ENCODE assay signal across 10 cellular contexts in genomic region chr2:9799011-9799596, GRCh38. TPM values are rescaled to one million over a fixed set of nuclear protein-coding genes. Genes with fewer than 3 reads are reported as not detected.
DNase-seq lines count a peak whose midpoint lies in the region; ATAC-seq, FAIRE-seq and TF ChIP-seq lines count a peak whose summit lies in the region.
"Had no signal": no experiment of that assay in that cellular context is flagged by ENCODE, and none has a peak within 500 bp of the region (broad histone marks: within the 10 kb centered on the region; RNA-seq: fewer than 3 reads in every experiment).

No MANE protein-coding gene starts in this region.

- peak overlapping the region; percentile 68 for H2AFZ ChIP-seq in HepG2 (ENCODE audit: low read length)

- peak overlapping the region in 6 of 8 donors; percentile 73 to 98 (median 94) for H3K27ac Mint-ChIP-seq in CD8-positive, alpha-beta memory T cell

- WGBS in HepG2 (ENCODE audit: low lambda C conversion rate), result 5% methylated on average over 11 of the region's 11 CpGs

- FAIRE-seq in HepG2 (lab: Jason Lieb, UNC), result peak; percentile 68

- peaks cover 0 to 1% of the 10 kb centered on the region in 2 donors for H3K27me3 Mint-ChIP-seq in CD8-positive, alpha-beta memory T cell

- no peak for TF ChIP-seq EP300 in HepG2 (IDR thresholded peaks at IDR 0.05; ENCODE audit: low read depth in 2 of 2, low read length in 2 of 2)
- 0 out of 2 replicates have a peak, but pooled peaks have one; percentile 17 for TF ChIP-seq EP300 in HepG2 (CRISPR knock-in tag; IDR thresholded peaks at IDR 0.05; ENCODE audit: borderline replicate concordance)

- DNase-seq in CD8-positive, alpha-beta memory T cell, result no peak
- DNase-seq in Panc1 (ENCODE audit: low read depth, low spot score) (no peak), HepG2 (ENCODE audit: low spot score) (peak; percentile 54), NCI-H226 (no peak), NCI-H2196 (lab: John Stamatoyannopoulos, UW; ENCODE audit: unreplicated experiment) (no peak), AML-193 (lab: John Stamatoyannopoulos, UW) (no peak)

- H3K36me3 ChIP-seq in CD8-positive, alpha-beta memory T cell (ENCODE audit: insufficient read depth, low read length), result no peaks in the 10 kb centered on the region
- H3K36me3 ChIP-seq in Panc1 (ENCODE audit: control insufficient read depth, insufficient read depth, low read length) (no peaks in the 10 kb centered on the region), HepG2 (replicated peaks in 1 of 2; ENCODE audit: control insufficient read depth in 1 of 2, insufficient read depth in 2 of 2, low read length in 2 of 2) (no peaks in the 10 kb centered on the region)
- H3K36me3 ChIP-seq: cardiac muscle cell, vagina had no signal

- TF ChIP-seq CTCF in Panc1 (IDR thresholded peaks at IDR 0.05), result no peak
- TF ChIP-seq CTCF in HepG2 (CRISPR knock-in tag; IDR thresholded peaks at IDR 0.05), result no peak

- no peak for TF ChIP-seq RAD21 in HepG2 (CRISPR knock-in tag; IDR thresholded peaks at IDR 0.05)

- H4K20me1 ChIP-seq in HepG2 (ENCODE audit: insufficient read depth, low read length), result no peaks in the 10 kb centered on the region

- no peaks in the 10 kb centered on the region for H3K9me3 ChIP-seq in CD8-positive, alpha-beta memory T cell (ENCODE audit: low read length)
- H3K9me3 ChIP-seq in Panc1 (ENCODE audit: control insufficient read depth, insufficient read depth, low read depth, low read length) (no peaks in the 10 kb centered on the region), HepG2 (ENCODE audit: low read length) (no peaks in the 10 kb centered on the region)
- H3K9me3 ChIP-seq: vagina had no signal

- H3K9ac ChIP-seq in HepG2 (ENCODE audit: insufficient read depth, low read depth, low read length), result peak overlapping the region; percentile 21; the same call in 1 of the 2 replicates

- peaks cover 20% of the 10 kb centered on the region for H3K4me1 ChIP-seq in CD8-positive, alpha-beta memory T cell (ENCODE audit: insufficient read depth, low read length)
- H3K4me1 ChIP-seq in Panc1 (ENCODE audit: control insufficient read depth, insufficient read depth, low read length), result peaks cover 36% of the 10 kb centered on the region
- peaks cover 86% of the 10 kb centered on the region for H3K4me1 ChIP-seq in HepG2 (ENCODE audit: insufficient read depth, low read length)

- H3K4me2 ChIP-seq in HepG2 (ENCODE audit: low read depth, low read length), result peak overlapping the region; percentile 89

- H3K27ac ChIP-seq in CD8-positive, alpha-beta memory T cell (ENCODE audit: low read depth, low read length), result no peak overlapping the region
- H3K27ac ChIP-seq in Panc1 (ENCODE audit: low read length) (peak overlapping the region; percentile 13; the same call in 1 of the 2 replicates), HepG2 (ENCODE audit: extremely low read length, insufficient read depth, low read length) (no peak overlapping the region)
- H3K27ac ChIP-seq: cardiac muscle cell had no signal

- peak overlapping the region; percentile 28 for H3K4me3 ChIP-seq in CD8-positive, alpha-beta memory T cell (ENCODE audit: low read length)
- H3K4me3 ChIP-seq in Panc1 (ENCODE audit: low read depth in 2 of 2, low read length in 2 of 2) (no peak overlapping the region), HepG2 (replicated peaks in 1 of 3; ENCODE audit: insufficient read depth in 1 of 3, low read depth in 2 of 3, low read length in 3 of 3) (peak overlapping the region; percentile 32 to 65 (median 42))
- H3K4me3 ChIP-seq: cardiac muscle cell, vagina had no signal

- CTCF ChIA-PET in CD8-positive, alpha-beta memory T cell (lab: Charles Lee), result interaction anchor here (0.7 to 2.9 kb wide), 27 partner anchors 9 to 326 kb away, joined by 3 to 30 read pairs (median 4); partner anchors contain the start of genes ADAM17 and KLF11
- CTCF ChIA-PET in Panc1 (lab: Charles Lee), result interaction anchor here (0.7 to 1.5 kb wide), 4 partner anchors 19 to 29 kb away, joined by 3 to 6 read pairs (median 4); no protein-coding TSS in a partner anchor
- CTCF ChIA-PET in HepG2 (lab: Yijun Ruan, JAX; ENCODE audit: low intra/inter-chr PET ratio, low total read pairs), result interaction anchor here (0.8 to 3.3 kb wide), 6 partner anchors 14 to 250 kb away, joined by 3 to 14 read pairs (median 4); no protein-coding TSS in a partner anchor

- peak overlapping the region; percentile 73 to 87 (median 82) for H3K4me3 Mint-ChIP-seq in CD8-positive, alpha-beta memory T cell

- intact Hi-C loops in Panc1 (cut with micrococcal nuclease; ENCODE audit: unreplicated experiment) (loop anchor here (10.0 kb wide), 1 partner anchor 164 kb away; the partner anchor contains the start of gene YWHAQ), HepG2 (cut with micrococcal nuclease; ENCODE audit: unreplicated experiment) (loop anchor here (1.0 to 2.0 kb wide), 3 partner anchors 29 to 249 kb away; no protein-coding TSS in a partner anchor)

- H3K36me3 Mint-ChIP-seq in CD8-positive, alpha-beta memory T cell, result peaks cover 0 to under 1% (median 0%) of the 10 kb centered on the region in 3 donors

- no peak for TF ChIP-seq POLR2A in HepG2 (IDR thresholded peaks at IDR 0.05; ENCODE audit: insufficient read depth in 1 of 2, low read depth in 2 of 2, low read length in 2 of 2)

- H3K27me3 ChIP-seq in CD8-positive, alpha-beta memory T cell (ENCODE audit: insufficient read depth, low read length, poor library complexity, severe bottlenecking), result no peaks in the 10 kb centered on the region
- H3K27me3 ChIP-seq in Panc1 (ENCODE audit: control insufficient read depth, insufficient read depth, low read length) (no peaks in the 10 kb centered on the region), HepG2 (ENCODE audit: control insufficient read depth in 1 of 2, insufficient read depth in 2 of 2, low read length in 2 of 2) (peaks cover 5 to 39% of the 10 kb centered on the region in 2 experiments; a peak in 4 of 5 replicates)
- H3K27me3 ChIP-seq: cardiac muscle cell, vagina had no signal

- H3K79me2 ChIP-seq in HepG2 (ENCODE audit: insufficient read depth, low read length), result no peaks in the 10 kb centered on the region

- no peaks in the 10 kb centered on the region for H3K9me3 Mint-ChIP-seq in CD8-positive, alpha-beta memory T cell

- peaks cover 30 to 35% (median 32%) of the 10 kb centered on the region in 3 donors for H3K4me1 Mint-ChIP-seq in CD8-positive, alpha-beta memory T cell

- BruUV-seq in Panc1 (replicated peaks; lab: Mats Ljungman, UMichigan) (no TSS peak), HepG2 (replicated peaks; lab: Mats Ljungman, UMichigan) (no TSS peak)

- in situ Hi-C loops in Panc1 (cut with HindIII; ENCODE audit: low pct_unique_long_range_greater_than_20kb, low sequenced_read_pairs) (no loop called here), HepG2 (cut with HindIII; ENCODE audit: extremely low pct_ligation_motif_present, low pct_unique_long_range_greater_than_20kb) (loop anchor here (5.0 kb wide), 1 partner anchor 248 kb away; no protein-coding TSS in a partner anchor)

- POLR2A ChIA-PET in CD8-positive, alpha-beta memory T cell (lab: Charles Lee), result no interaction called here
- POLR2A ChIA-PET in Panc1 (lab: Charles Lee) (interaction anchor here (0.6 kb wide), 1 partner anchor 107 kb away, joined by 3 read pairs; no protein-coding TSS in a partner anchor), HepG2 (lab: Yijun Ruan, JAX) (no interaction called here)

- peak; percentile 33 for ATAC-seq in GM19452 (IDR thresholded peaks at IDR 0.05; ENCODE audit: unreplicated experiment)
- ATAC-seq in Panc1, result no peak
- peak; percentile 4 for ATAC-seq in HepG2
- ATAC-seq in GM21367 (IDR thresholded peaks at IDR 0.05; ENCODE audit: unreplicated experiment), result no peak

TF ChIP-seq in HepG2, 621 proteins besides CTCF, POLR2A, EP300 and RAD21 (continues in another document):
- TF ChIP-seq MED8 (CRISPR knock-in tag; IDR thresholded peaks at IDR 0.05; ENCODE audit: insufficient replicate concordance), result no peak
- 0 out of 2 replicates have a peak, but pooled peaks have one; percentile 51 for TF ChIP-seq BCL3 (CRISPR knock-in tag; IDR thresholded peaks at IDR 0.05)
- TF ChIP-seq ZNF335 (CRISPR knock-in tag; IDR thresholded peaks at IDR 0.05), result 0 out of 2 replicates have a peak, but pooled peaks have one; percentile 13

RNA-seq across cellular contexts. Expression of gene TAF1B, which starts 44.2 kb away (rescaled TPM):
- total RNA-seq in CD8-positive, alpha-beta memory T cell, result 10 to 100 TPM; 20.6 to 24.3 TPM
- 19.1 TPM for polyA plus RNA-seq in CD8-positive, alpha-beta memory T cell
- total RNA-seq in Panc1 (2021; ENCODE audit: unreplicated experiment) (35.2 TPM), HepG2 (2016; rRNA removed; fragmentation: Illumina TruSeq; extraction: Trizol) (27.7 and 34.0 TPM in 2 replicates)
- 11.1 TPM for polyA plus RNA-seq in Panc1 (2012; ENCODE audit: insufficient read length)
- total RNA-seq in HepG2 (2016; cell fraction: cytosol; rRNA removed; fragmentation: Illumina TruSeq; extraction: Trizol; ENCODE audit: low read depth), result 6.1 and 6.8 TPM in 2 replicates
- 26.3 and 35.7 TPM in 2 replicates for total RNA-seq in HepG2 (2016; cell fraction: insoluble cytoplasmic fraction; rRNA removed; fragmentation: Illumina TruSeq; extraction: Trizol)
- 10.3 and 12.6 TPM in 2 replicates for total RNA-seq in HepG2 (2016; cell fraction: membrane; rRNA removed; fragmentation: Illumina TruSeq; extraction: Trizol)
- 33.1 and 35.1 TPM in 2 replicates for total RNA-seq in HepG2 (2016; cell fraction: nucleus; rRNA removed; fragmentation: Illumina TruSeq; extraction: Trizol)
- 10.7 and 13.3 TPM in 2 replicates for polyA plus RNA-seq in HepG2 (2011; rRNA removed)
- 4.8 and 6.4 TPM in 2 replicates for polyA plus RNA-seq in HepG2 (2011; cell fraction: cytosol; rRNA removed)
- polyA plus RNA-seq in HepG2 (2011; cell fraction: nucleus; rRNA removed), result 6.6 and 9.5 TPM in 2 replicates
- polyA plus RNA-seq in HepG2 (2012), result 8.9 and 14.8 TPM in 2 replicates
- 3.0 and 3.3 TPM in 2 replicates for polyA plus RNA-seq in HepG2 (2016; cell fraction: cytosol; fragmentation: Illumina TruSeq; extraction: Trizol; ENCODE audit: low read depth)
- polyA plus RNA-seq in HepG2 (2016; cell fraction: insoluble cytoplasmic fraction; fragmentation: Illumina TruSeq; extraction: Trizol; ENCODE audit: low read depth), result 30.6 and 33.2 TPM in 2 replicates
- 4.6 and 6.3 TPM in 2 replicates for polyA plus RNA-seq in HepG2 (2016; cell fraction: membrane; fragmentation: Illumina TruSeq; extraction: Trizol; ENCODE audit: low read depth)
- 20.1 and 24.0 TPM in 2 replicates for polyA plus RNA-seq in HepG2 (2016; cell fraction: nucleus; fragmentation: Illumina TruSeq; extraction: Trizol; ENCODE audit: insufficient read depth, low read depth)
- 9.4 and 16.3 TPM in 2 replicates for polyA minus RNA-seq in HepG2 (2011; rRNA and poly(A)+ RNA removed; ENCODE audit: low replicate concordance)
- polyA minus RNA-seq in HepG2 (2011; cell fraction: cytosol; rRNA and poly(A)+ RNA removed), result 14.0 and 16.2 TPM in 2 replicates
- polyA minus RNA-seq in HepG2 (2011; cell fraction: nucleus; rRNA and poly(A)+ RNA removed), result 90.8 and 101 TPM in 2 replicates

Comparison
In these comparisons a context has a peak if more than half of its experiments do, and no peak if none do; other contexts are left out.
1. H3K4me3 ChIP-seq: peak in CD8-positive, alpha-beta memory T cell (single experiment) and HepG2 (3 of 3); none in Panc1 (0 of 2).
2. ATAC-seq: peak in GM19452 (single experiment) and HepG2 (single experiment); none in Panc1 (single experiment) and GM21367 (single experiment).